Comparison of ENCODE assay signal across 8 cellular contexts in genomic region chr18:75210274-75211001, GRCh38. TPM values are rescaled to one million over a fixed set of nuclear protein-coding genes. Genes with fewer than 3 reads are reported as not detected.
A peak's percentile ranks its signal among the peaks of the same experiment; 100 is the strongest.
DNase-seq lines count a peak whose midpoint lies in the region; ATAC-seq and TF ChIP-seq lines count a peak whose summit lies in the region.

Gene TSHZ1 (plus strand): TSS chr18:75210797. CDS start chr18:75211877, 1,080 bp downstream.

- H3K27me3 Mint-ChIP-seq in effector memory CD8-positive, alpha-beta T cell: no peaks in the 10 kb centered on the region
- peaks cover 18 to 27% of the 10 kb centered on the region in 2 donors for H3K27me3 Mint-ChIP-seq in stimulated activated naive B cell treated with anti-CD40 and anti-IgM and Interleukin-4, amounts not matched to agents 10 μg/mL and 1 μg/mL and 100 μg/mL, for 72 hours

- intact Hi-C loops in lower lobe of right lung (cut with DNase I): no loop called here

- peaks cover 47 to 71% of the 10 kb centered on the region in 2 donors for H3K4me1 Mint-ChIP-seq in effector memory CD8-positive, alpha-beta T cell (ENCODE audit: low read depth in 2 of 2)
- H3K4me1 Mint-ChIP-seq in stimulated activated naive B cell treated with anti-CD40 and anti-IgM and Interleukin-4, amounts not matched to agents 10 μg/mL and 1 μg/mL and 100 μg/mL, for 72 hours: peaks cover 23 to 46% of the 10 kb centered on the region in 2 donors

- no peaks in the 10 kb centered on the region for H3K9me3 ChIP-seq in lower lobe of right lung

- peaks cover 53% of the 10 kb centered on the region for H3K4me1 ChIP-seq in lower lobe of right lung

- H3K4me3 ChIP-seq in lower lobe of right lung: peak within 1 kb of the TSS; percentile 96

- ATAC-seq in GM19438 (IDR thresholded peaks at IDR 0.05; ENCODE audit: low read depth, unreplicated experiment) (peak; percentile 32), HG03571 (IDR thresholded peaks at IDR 0.05; ENCODE audit: unreplicated experiment) (peak; percentile 22), lower lobe of right lung (peak; percentile 54 to 67)
- peak; percentile 52 for ATAC-seq in effector memory CD8-positive, alpha-beta T cell (replicated peaks)
- ATAC-seq in stimulated activated naive B cell treated with anti-CD40 and anti-IgM and Interleukin-4, amounts not matched to agents 10 μg/mL and 1 μg/mL and 100 μg/mL, for 72 hours (replicated peaks): peak; percentile 28 to 44

- H3K9me3 Mint-ChIP-seq in effector memory CD8-positive, alpha-beta T cell: no peaks in the 10 kb centered on the region
- no peaks in the 10 kb centered on the region for H3K9me3 Mint-ChIP-seq in stimulated activated naive B cell treated with anti-CD40 and anti-IgM and Interleukin-4, amounts not matched to agents 10 μg/mL and 1 μg/mL and 100 μg/mL, for 72 hours

- H3K36me3 ChIP-seq in lower lobe of right lung: no peaks in the 10 kb centered on the region

- DNase-seq in COLO668 (lab: John Stamatoyannopoulos, UW; ENCODE audit: unreplicated experiment): peak; percentile 75
- DNase-seq in NCI-H69 (lab: John Stamatoyannopoulos, UW): peak; percentile 98
- peak; percentile 47 for DNase-seq in activated CD4-positive, alpha-beta T cell treated with anti-CD3 and anti-CD28 coated beads, Interleukin-2, amount 50 U/mL, for 1 hour
- DNase-seq in effector memory CD8-positive, alpha-beta T cell: peak; percentile 58 to 65 (median 59)
- DNase-seq in lower lobe of right lung: no peak
- DNase-seq in stimulated activated naive B cell treated with anti-CD40 and anti-IgM and Interleukin-4, amounts not matched to agents 10 μg/mL and 1 μg/mL and 100 μg/mL, for 72 hours: peak; percentile 31

- peaks cover 31% of the 10 kb centered on the region for H3K36me3 Mint-ChIP-seq in effector memory CD8-positive, alpha-beta T cell (ENCODE audit: insufficient read depth)
- peaks cover 5 to 18% of the 10 kb centered on the region in 2 donors for H3K36me3 Mint-ChIP-seq in stimulated activated naive B cell treated with anti-CD40 and anti-IgM and Interleukin-4, amounts not matched to agents 10 μg/mL and 1 μg/mL and 100 μg/mL, for 72 hours

- peak within 1 kb of the TSS; percentile 99 for H3K27ac ChIP-seq in lower lobe of right lung

- peak within 1 kb of the TSS; percentile 98 to 99 for H3K27ac Mint-ChIP-seq in effector memory CD8-positive, alpha-beta T cell
- peak within 1 kb of the TSS; percentile 95 for H3K27ac Mint-ChIP-seq in stimulated activated naive B cell treated with anti-CD40 and anti-IgM and Interleukin-4, amounts not matched to agents 10 μg/mL and 1 μg/mL and 100 μg/mL, for 72 hours

- no peak for TF ChIP-seq CTCF in lower lobe of right lung (IDR thresholded peaks at IDR 0.05)

- no peaks in the 10 kb centered on the region for H3K27me3 ChIP-seq in lower lobe of right lung (ENCODE audit: low read depth)

- peak within 1 kb of the TSS; percentile 100 for H3K4me3 Mint-ChIP-seq in effector memory CD8-positive, alpha-beta T cell
- H3K4me3 Mint-ChIP-seq in stimulated activated naive B cell treated with anti-CD40 and anti-IgM and Interleukin-4, amounts not matched to agents 10 μg/mL and 1 μg/mL and 100 μg/mL, for 72 hours: peak within 1 kb of the TSS; percentile 94 to 99

RNA-seq across cellular contexts. Expression of gene TSHZ1, which starts in this region (rescaled TPM):
- 17.0 TPM for total RNA-seq in lower lobe of right lung
